In genomic region chr9:69431777-69432176, GRCh38 we compare ENCODE assay signal across 24 cellular contexts.
"Had no signal": no experiment of that assay in that cellular context is flagged by ENCODE, and none has a peak within 500 bp of the region (broad histone marks: within the 10 kb centered on the region; RNA-seq: fewer than 3 reads in every experiment).

No MANE protein-coding gene starts in this region.

- DNase-seq: activated CD4-positive, alpha-beta T cell treated with anti-CD3 and anti-CD28 coated beads for 4 hours; activated CD4-positive, alpha-beta T cell treated with anti-CD3 and anti-CD28 coated beads, Interleukin-2, amount 50 U/mL, for 48 hours; activated CD4-positive, CD25-positive, alpha-beta regulatory T cell; aorta; cerebellar nuclear complex; esophagus squamous epithelium; left cardiac atrium; midbrain; natural killer cell; right cardiac atrium; stimulated activated CD4-positive, alpha-beta T cell treated with anti-CD3 and anti-CD28 coated beads, Interleukin-2, amount 100 ng/mL, for 24 hours; T1000; testis; trophoblast cell had no signal

- H3K9me3 ChIP-seq: esophagus squamous epithelium, gastroesophageal sphincter, neutrophil, pancreas, testis, vagina had no signal

- ATAC-seq: gastroesophageal sphincter, left cardiac atrium, natural killer cell, pancreas, right cardiac atrium had no signal

- H3K4me3 Mint-ChIP-seq: activated T-helper 1 cell treated with anti-CD3 and anti-CD28 coated beads, Interleukin-12 subunit alpha, Interleukin-12 subunit beta, Interleukin-2, Interleukin-4 antibody, amounts not matched to agents 30 ng/mL and 10 ng/mL and 1 ng/mL, durations not matched to agents 14 hours and 24 hours and 36 hours; natural killer cell; stimulated activated memory B cell treated with anti-CD40 and anti-IgM and Interleukin-4, amounts not matched to agents 10 μg/mL and 1 μg/mL and 100 μg/mL, for 72 hours; T-helper 1 cell treated with Interleukin-12 subunit alpha and Interleukin-12 subunit beta and Interleukin-4 antibody, amounts not matched to agents 30 μg/mL and 1 μg/mL, for 36 hours had no signal

- H3K27me3 ChIP-seq: esophagus squamous epithelium, gastroesophageal sphincter, pancreas, testis, vagina had no signal

- H3K4me1 Mint-ChIP-seq: natural killer cell; stimulated activated memory B cell treated with anti-CD40 and anti-IgM and Interleukin-4, amounts not matched to agents 10 μg/mL and 1 μg/mL and 100 μg/mL, for 72 hours had no signal

- H3K36me3 ChIP-seq: esophagus squamous epithelium, neutrophil, pancreas, vagina had no signal

- FAIRE-seq: islet of Langerhans, pancreas had no signal

- H3K36me3 Mint-ChIP-seq: activated naive CD4-positive, alpha-beta T cell treated with anti-CD3 and anti-CD28 coated beads, Interleukin-2, amount 50 U/mL, for 72 hours; natural killer cell; stimulated activated memory B cell treated with anti-CD40 and anti-IgM and Interleukin-4, amounts not matched to agents 10 μg/mL and 1 μg/mL and 100 μg/mL, for 72 hours had no signal

- H3K27ac ChIP-seq: coronary artery, esophagus squamous epithelium, gastroesophageal sphincter, neutrophil, pancreas, testis, vagina had no signal

- H3K4me3 ChIP-seq: coronary artery, esophagus squamous epithelium, gastroesophageal sphincter, pancreas, testis, vagina had no signal

- H3K9me3 Mint-ChIP-seq: activated naive CD4-positive, alpha-beta T cell treated with anti-CD3 and anti-CD28 coated beads, Interleukin-2, amount 50 U/mL, for 72 hours; activated T-helper 1 cell treated with anti-CD3 and anti-CD28 coated beads, Interleukin-12 subunit alpha, Interleukin-12 subunit beta, Interleukin-2, Interleukin-4 antibody, amounts not matched to agents 30 ng/mL and 10 ng/mL and 1 ng/mL, durations not matched to agents 14 hours and 24 hours and 36 hours; natural killer cell; stimulated activated memory B cell treated with anti-CD40 and anti-IgM and Interleukin-4, amounts not matched to agents 10 μg/mL and 1 μg/mL and 100 μg/mL, for 72 hours; T-helper 1 cell treated with Interleukin-12 subunit alpha and Interleukin-12 subunit beta and Interleukin-4 antibody, amounts not matched to agents 30 μg/mL and 1 μg/mL, for 36 hours had no signal

- H3K27ac Mint-ChIP-seq: activated naive CD4-positive, alpha-beta T cell treated with anti-CD3 and anti-CD28 coated beads, Interleukin-2, amount 50 U/mL, for 72 hours; activated T-helper 1 cell treated with anti-CD3 and anti-CD28 coated beads, Interleukin-12 subunit alpha, Interleukin-12 subunit beta, Interleukin-2, Interleukin-4 antibody, amounts not matched to agents 30 ng/mL and 10 ng/mL and 1 ng/mL, durations not matched to agents 14 hours and 24 hours and 36 hours; natural killer cell; stimulated activated memory B cell treated with anti-CD40 and anti-IgM and Interleukin-4, amounts not matched to agents 10 μg/mL and 1 μg/mL and 100 μg/mL, for 72 hours; T-helper 1 cell treated with Interleukin-12 subunit alpha and Interleukin-12 subunit beta and Interleukin-4 antibody, amounts not matched to agents 30 μg/mL and 1 μg/mL, for 36 hours had no signal

- H3K4me1 ChIP-seq: esophagus squamous epithelium, gastroesophageal sphincter, pancreas, testis, vagina had no signal
